In the genomic region with DNA sequence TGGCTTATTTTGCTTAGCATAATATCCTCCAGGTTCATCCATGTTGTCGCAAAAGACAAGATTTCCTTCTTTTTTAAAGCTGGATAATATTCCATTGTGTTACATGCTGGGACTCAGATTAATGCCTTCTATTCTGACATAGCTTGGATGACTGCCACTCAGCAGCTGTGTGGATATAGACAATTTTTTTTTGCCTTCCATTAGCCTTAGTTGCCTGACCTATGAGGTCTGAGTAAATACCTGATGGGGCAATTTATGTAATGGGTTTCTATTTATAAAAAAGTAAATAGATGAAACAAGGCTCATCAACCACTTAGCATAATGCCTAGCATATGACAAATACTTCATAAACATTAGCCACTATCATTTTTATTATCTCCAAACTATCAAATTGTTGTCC, we compare ENCODE assay signal across 19 cellular contexts.
A peak's percentile ranks its signal among the peaks of the same experiment; 100 is the strongest.
DNase-seq lines count a peak whose midpoint lies in the region; ATAC-seq and TF ChIP-seq lines count a peak whose summit lies in the region.
"Had no signal": no experiment of that assay in that cellular context is flagged by ENCODE, and none has a peak within 500 bp of the region (broad histone marks: within the 10 kb centered on the region; RNA-seq: fewer than 3 reads in every experiment).

No MANE protein-coding gene starts in this region.

- peaks cover 15% of the 10 kb centered on the region for H3K9me3 Mint-ChIP-seq in progenitor cell of endocrine pancreas (ENCODE audit: low read depth)
- H3K9me3 Mint-ChIP-seq: activated T-helper 2 cell treated with anti-CD3 and anti-CD28 coated beads, Interferon-gamma antibody, Interleukin-2, Interleukin-4, amounts not matched to agents 10 μg/mL and 5 μg/mL and 100 μg/mL, durations not matched to agents 14 hours and 24 hours and 36 hours; stimulated activated naive CD8-positive, alpha-beta T cell treated with anti-CD3 and anti-CD28 coated beads, Interleukin-15, Interleukin-2, amounts not matched to agents 100 ng/mL and 50 ng/mL, for 24 hours had no signal

- DNase-seq in DMS53 treated with DMSO at 0.1 percent for 48 hours (lab: John Stamatoyannopoulos, UW; ENCODE audit: unreplicated experiment) (peak; percentile 90), NCI-H1436 treated with DMSO at 0.1 percent for 48 hours (lab: John Stamatoyannopoulos, UW) (peak; percentile 64), NCI-H510A treated with DMSO at 0.1 percent for 48 hours (lab: John Stamatoyannopoulos, UW) (peak; percentile 50), fibroblast of peridontal ligament (ENCODE audit: extremely low read depth) (peak; percentile 8), progenitor cell of endocrine pancreas (ENCODE audit: low spot score, unreplicated experiment) (no peak)
- DNase-seq in activated T-cell treated with anti-CD3 and anti-CD28 coated beads, Interleukin-2, amount 50 U/mL, for 1 hour = no peak
- DNase-seq: activated CD4-positive, alpha-beta T cell treated with anti-CD3 and anti-CD28 coated beads, Interleukin-2, amount 10 ng/mL, durations not matched to agents 24 days and 14 days; H7; MG63; NCI-H446; occipital lobe; right cardiac atrium; T-helper 1 cell; trophoblast cell had no signal

- H3K27ac Mint-ChIP-seq in progenitor cell of endocrine pancreas = no peak overlapping the region
- H3K27ac Mint-ChIP-seq: activated CD4-positive, alpha-beta T cell treated with anti-CD3 and anti-CD28 coated beads, Interleukin-2, amount 10 ng/mL, durations not matched to agents 24 days and 14 days; activated T-helper 2 cell treated with anti-CD3 and anti-CD28 coated beads, Interferon-gamma antibody, Interleukin-2, Interleukin-4, amounts not matched to agents 10 μg/mL and 5 μg/mL and 100 μg/mL, durations not matched to agents 14 hours and 24 hours and 36 hours; stimulated activated naive CD8-positive, alpha-beta T cell treated with anti-CD3 and anti-CD28 coated beads, Interleukin-15, Interleukin-2, amounts not matched to agents 100 ng/mL and 50 ng/mL, for 24 hours had no signal

- no peak for TF ChIP-seq CTCF in progenitor cell of endocrine pancreas (IDR thresholded peaks at IDR 0.05; ENCODE audit: unreplicated experiment)

- H3K4me1 Mint-ChIP-seq in progenitor cell of endocrine pancreas (ENCODE audit: low read depth) = no peaks in the 10 kb centered on the region
- H3K4me1 Mint-ChIP-seq: activated CD4-positive, alpha-beta T cell treated with anti-CD3 and anti-CD28 coated beads, Interleukin-2, amount 10 ng/mL, durations not matched to agents 24 days and 14 days had no signal

- no peak overlapping the region for H3K4me3 Mint-ChIP-seq in progenitor cell of endocrine pancreas (ENCODE audit: low read depth)
- H3K4me3 Mint-ChIP-seq: activated CD4-positive, alpha-beta T cell treated with anti-CD3 and anti-CD28 coated beads, Interleukin-2, amount 10 ng/mL, durations not matched to agents 24 days and 14 days; stimulated activated naive CD8-positive, alpha-beta T cell treated with anti-CD3 and anti-CD28 coated beads, Interleukin-15, Interleukin-2, amounts not matched to agents 100 ng/mL and 50 ng/mL, for 24 hours had no signal

- no peaks in the 10 kb centered on the region for H3K27me3 Mint-ChIP-seq in progenitor cell of endocrine pancreas

- ATAC-seq in GM19351 (IDR thresholded peaks at IDR 0.05; ENCODE audit: unreplicated experiment) = no peak
- ATAC-seq in GM19455 (IDR thresholded peaks at IDR 0.05; ENCODE audit: unreplicated experiment) = no peak
- ATAC-seq: GM12878, right cardiac atrium had no signal

- H3K36me3 Mint-ChIP-seq in progenitor cell of endocrine pancreas (ENCODE audit: insufficient read depth) = no peaks in the 10 kb centered on the region

Comparison
In these comparisons a context has a peak if more than half of its experiments do, and no peak if none do; other contexts are left out.
1. DNase-seq: peak in DMS53 treated with DMSO at 0.1 percent for 48 hours (single experiment), NCI-H1436 treated with DMSO at 0.1 percent for 48 hours (single experiment), NCI-H510A treated with DMSO at 0.1 percent for 48 hours (single experiment) and fibroblast of peridontal ligament (single experiment); none in progenitor cell of endocrine pancreas (single experiment) and activated T-cell treated with anti-CD3 and anti-CD28 coated beads, Interleukin-2, amount 50 U/mL, for 1 hour (single experiment).